Comparison of ENCODE assay signal across 20 cellular contexts in genomic region chr1:243501002-243501401, GRCh38.
DNase-seq lines count a peak whose midpoint lies in the region; ATAC-seq and TF ChIP-seq lines count a peak whose summit lies in the region.
"Had no signal": no experiment of that assay in that cellular context is flagged by ENCODE, and none has a peak within 500 bp of the region (broad histone marks: within the 10 kb centered on the region; RNA-seq: fewer than 3 reads in every experiment).

No MANE protein-coding gene starts in this region.

- no peaks in the 10 kb centered on the region for H3K27me3 Mint-ChIP-seq in progenitor cell of endocrine pancreas
- H3K27me3 Mint-ChIP-seq: activated CD4-positive, alpha-beta T cell treated with anti-CD3 and anti-CD28 coated beads, Interleukin-2, amount 10 ng/mL, durations not matched to agents 7 days and 5 days; memory B cell had no signal

- POLR2A ChIA-PET in AG04450 (lab: Yijun Ruan, JAX): no interaction called here

- in situ Hi-C loops in brain microvascular endothelial cell (cut with HindIII; ENCODE audit: low pct_ligation_motif_present, low sequenced_read_pairs): no loop called here

- no peak overlapping the region for H3K27ac Mint-ChIP-seq in progenitor cell of endocrine pancreas
- H3K27ac Mint-ChIP-seq: activated CD4-positive, alpha-beta T cell treated with anti-CD3 and anti-CD28 coated beads, Interleukin-2, amount 10 ng/mL, durations not matched to agents 7 days and 5 days; activated T-helper 2 cell treated with anti-CD3 and anti-CD28 coated beads, Interferon-gamma antibody, Interleukin-2, Interleukin-4, amounts not matched to agents 10 μg/mL and 5 μg/mL and 100 μg/mL, durations not matched to agents 14 hours and 24 hours and 36 hours; memory B cell had no signal

- no peak overlapping the region for H3K4me3 ChIP-seq in AG04450 (ENCODE audit: low read depth, low read length)
- H3K4me3 ChIP-seq in brain microvascular endothelial cell (ENCODE audit: low read depth, low read length): no peak overlapping the region
- H3K4me3 ChIP-seq: Peyer's patch, tibial artery had no signal

- no peak for ATAC-seq in HG03135 (IDR thresholded peaks at IDR 0.05; ENCODE audit: unreplicated experiment)
- ATAC-seq in GM21529 (IDR thresholded peaks at IDR 0.05; ENCODE audit: unreplicated experiment): no peak

- DNase-seq in AG04450 (ENCODE audit: low read depth, low spot score): peak; percentile 41
- DNase-seq in HCEC 1CT: peak; percentile 68
- DNase-seq in brain microvascular endothelial cell: peak; percentile 28
- peak; percentile 58 for DNase-seq in iris pigment epithelial cell (ENCODE audit: low read depth)
- DNase-seq in DMS153 (lab: John Stamatoyannopoulos, UW): no peak
- no peak for DNase-seq in progenitor cell of endocrine pancreas (ENCODE audit: low spot score, unreplicated experiment)
- DNase-seq: activated CD4-positive, alpha-beta T cell treated with anti-CD3 and anti-CD28 coated beads, Interleukin-2, amount 10 ng/mL, durations not matched to agents 7 days and 5 days; AML-193; cerebellar nuclear complex; DMS79 treated with DMSO at 0.1 percent for 48 hours; NCI-H1694 treated with DMSO at 0.1 percent for 48 hours; NCI-H526 treated with DMSO at 0.1 percent for 48 hours; Peyer's patch; T-helper 2 cell; tibial artery had no signal

- H3K27me3 ChIP-seq in AG04450 (ENCODE audit: control insufficient read depth, insufficient read depth, low read length): no peaks in the 10 kb centered on the region
- H3K27me3 ChIP-seq in brain microvascular endothelial cell (replicated peaks): no peaks in the 10 kb centered on the region
- H3K27me3 ChIP-seq: Peyer's patch, tibial artery had no signal

- CTCF ChIA-PET in AG04450 (lab: Charles Lee): interaction anchor here (1.2 to 1.4 kb wide), 2 partner anchors 25 to 157 kb away, joined by 4 read pairs; no protein-coding TSS in a partner anchor

- TF ChIP-seq CTCF in AG04450 (IDR thresholded peaks at IDR 0.05; ENCODE audit: low read depth, low read length): no peak
- no peak for TF ChIP-seq CTCF in brain microvascular endothelial cell (IDR thresholded peaks at IDR 0.05; ENCODE audit: low read depth, low read length, missing control alignments)
- TF ChIP-seq CTCF in progenitor cell of endocrine pancreas (IDR thresholded peaks at IDR 0.05; ENCODE audit: unreplicated experiment): no peak

- peaks cover 6% of the 10 kb centered on the region for H3K36me3 Mint-ChIP-seq in progenitor cell of endocrine pancreas (ENCODE audit: insufficient read depth)

- H3K36me3 ChIP-seq in brain microvascular endothelial cell (replicated peaks): no peaks in the 10 kb centered on the region
- H3K36me3 ChIP-seq: Peyer's patch had no signal

- no peak overlapping the region for H3K27ac ChIP-seq in AG04450 (ENCODE audit: low read depth, low read length)
- H3K27ac ChIP-seq in brain microvascular endothelial cell: no peak overlapping the region
- H3K27ac ChIP-seq: KMS-11, Peyer's patch, tibial artery had no signal

- H3K9me3 ChIP-seq in AG04450 (ENCODE audit: control insufficient read depth, insufficient read depth, low read length): peaks cover 6% of the 10 kb centered on the region; the same call in 1 of the 2 replicates
- H3K9me3 ChIP-seq: Peyer's patch, tibial artery had no signal

- H3K4me1 Mint-ChIP-seq in progenitor cell of endocrine pancreas (ENCODE audit: low read depth): peaks cover 5% of the 10 kb centered on the region

- H3K9me3 Mint-ChIP-seq in progenitor cell of endocrine pancreas (ENCODE audit: low read depth): no peaks in the 10 kb centered on the region
- H3K9me3 Mint-ChIP-seq: activated CD4-positive, alpha-beta T cell treated with anti-CD3 and anti-CD28 coated beads, Interleukin-2, amount 10 ng/mL, durations not matched to agents 7 days and 5 days; activated T-helper 2 cell treated with anti-CD3 and anti-CD28 coated beads, Interferon-gamma antibody, Interleukin-2, Interleukin-4, amounts not matched to agents 10 μg/mL and 5 μg/mL and 100 μg/mL, durations not matched to agents 14 hours and 24 hours and 36 hours; memory B cell had no signal

- no peak overlapping the region for H3K4me3 Mint-ChIP-seq in progenitor cell of endocrine pancreas (ENCODE audit: low read depth)
- H3K4me3 Mint-ChIP-seq: activated CD4-positive, alpha-beta T cell treated with anti-CD3 and anti-CD28 coated beads, Interleukin-2, amount 10 ng/mL, durations not matched to agents 7 days and 5 days; memory B cell had no signal

Comparison
In these comparisons a context has a peak if more than half of its experiments do, and no peak if none do; other contexts are left out.
1. DNase-seq: peak in AG04450 (single experiment), HCEC 1CT (single experiment), brain microvascular endothelial cell (single experiment) and iris pigment epithelial cell (single experiment); none in DMS153 (single experiment) and progenitor cell of endocrine pancreas (single experiment).